ENCODE assay signal across 1 cellular context in genomic region chr3:37660782-37661181, GRCh38.
TF ChIP-seq lines count a peak whose summit lies in the region.

No MANE protein-coding gene starts in this region.

TF ChIP-seq in SK-N-SH treated with all-trans-retinoic acid at 6 μM for 48 hours, 23 proteins besides CTCF, POLR2A, EP300 and RAD21 (continued from another document):
- no peak for TF ChIP-seq POU6F1 (CRISPR knock-in tag; IDR thresholded peaks at IDR 0.05; ENCODE audit: borderline replicate concordance, low read depth)
- no peak for TF ChIP-seq ZNF70 (CRISPR knock-in tag; IDR thresholded peaks at IDR 0.05)
- TF ChIP-seq ZC3H10 (CRISPR knock-in tag; IDR thresholded peaks at IDR 0.05), result no peak
- no peak for TF ChIP-seq PPARA (CRISPR knock-in tag; IDR thresholded peaks at IDR 0.05; ENCODE audit: borderline replicate concordance)
